Comparison of ENCODE assay signal across 1 cellular context in genomic region chr7:132353902-132354301, GRCh38.
TF ChIP-seq lines count a peak whose summit lies in the region.

No MANE protein-coding gene starts in this region.

TF ChIP-seq in SK-N-SH, 30 proteins besides CTCF, POLR2A, EP300 and RAD21 (continued from another document):
- no peak for TF ChIP-seq REST (IDR thresholded peaks at IDR 0.05; ENCODE audit: low read depth, low read length)
- no peak for TF ChIP-seq FOXJ3 (CRISPR knock-in tag; IDR thresholded peaks at IDR 0.05)
- no peak for TF ChIP-seq POLR2AphosphoS5 (IDR thresholded peaks at IDR 0.05; ENCODE audit: low read depth, low read length)
